ENCODE assay signal across 2 cellular contexts in the genomic region with DNA sequence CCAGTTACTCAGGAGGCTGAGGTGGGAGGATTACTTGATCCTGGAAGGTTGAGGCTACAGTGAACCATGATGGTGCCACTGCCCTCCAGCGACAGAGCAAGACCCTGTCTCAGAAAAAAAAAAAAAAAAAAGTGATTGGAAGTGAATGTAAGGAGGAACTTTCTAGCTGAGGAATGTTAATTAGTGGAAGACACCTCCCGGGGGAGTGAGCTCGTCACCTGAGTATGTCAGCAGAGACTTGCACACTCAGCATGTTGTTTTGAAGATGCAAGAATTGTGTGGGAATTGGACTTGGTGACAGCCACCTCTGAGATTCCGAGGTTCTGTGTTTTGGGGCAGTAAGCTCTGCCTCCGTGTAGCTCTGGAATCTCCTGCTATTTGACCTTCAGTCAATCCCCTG.
TF ChIP-seq lines count a peak whose summit lies in the region.

No MANE protein-coding gene starts in this region.

TF ChIP-seq in SK-N-SH, 30 proteins besides CTCF, POLR2A, EP300 and RAD21:
- TF ChIP-seq, protein P1, sequence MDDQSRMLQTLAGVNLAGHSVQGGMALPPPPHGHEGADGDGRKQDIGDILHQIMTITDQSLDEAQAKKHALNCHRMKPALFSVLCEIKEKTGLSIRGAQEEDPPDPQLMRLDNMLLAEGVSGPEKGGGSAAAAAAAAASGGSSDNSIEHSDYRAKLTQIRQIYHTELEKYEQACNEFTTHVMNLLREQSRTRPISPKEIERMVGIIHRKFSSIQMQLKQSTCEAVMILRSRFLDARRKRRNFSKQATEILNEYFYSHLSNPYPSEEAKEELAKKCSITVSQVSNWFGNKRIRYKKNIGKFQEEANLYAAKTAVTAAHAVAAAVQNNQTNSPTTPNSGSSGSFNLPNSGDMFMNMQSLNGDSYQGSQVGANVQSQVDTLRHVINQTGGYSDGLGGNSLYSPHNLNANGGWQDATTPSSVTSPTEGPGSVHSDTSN (IDR thresholded peaks at IDR 0.05) = no peak
- TF ChIP-seq RXRA (IDR thresholded peaks at IDR 0.05; ENCODE audit: borderline replicate concordance, low read depth) = no peak
- no peak for TF ChIP-seq MEF2A (IDR thresholded peaks at IDR 0.05; ENCODE audit: borderline replicate concordance, low read depth)
- TF ChIP-seq FOSL2 (IDR thresholded peaks at IDR 0.05; ENCODE audit: borderline replicate concordance, low read depth) = no peak
- TF ChIP-seq, protein P2, sequence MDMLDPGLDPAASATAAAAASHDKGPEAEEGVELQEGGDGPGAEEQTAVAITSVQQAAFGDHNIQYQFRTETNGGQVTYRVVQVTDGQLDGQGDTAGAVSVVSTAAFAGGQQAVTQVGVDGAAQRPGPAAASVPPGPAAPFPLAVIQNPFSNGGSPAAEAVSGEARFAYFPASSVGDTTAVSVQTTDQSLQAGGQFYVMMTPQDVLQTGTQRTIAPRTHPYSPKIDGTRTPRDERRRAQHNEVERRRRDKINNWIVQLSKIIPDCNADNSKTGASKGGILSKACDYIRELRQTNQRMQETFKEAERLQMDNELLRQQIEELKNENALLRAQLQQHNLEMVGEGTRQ (IDR thresholded peaks at IDR 0.05; ENCODE audit: borderline replicate concordance, low read depth, low read length) = no peak
- no peak for TF ChIP-seq TCF12 (IDR thresholded peaks at IDR 0.05)
- TF ChIP-seq ELF1 (IDR thresholded peaks at IDR 0.05) = no peak
- no peak for TF ChIP-seq CHD2 (IDR thresholded peaks at IDR 0.05; ENCODE audit: low read length, partially characterized antibody)
- TF ChIP-seq GATA2 (CRISPR knock-in tag; IDR thresholded peaks at IDR 0.05) = no peak
- no peak for TF ChIP-seq SMC3 (IDR thresholded peaks at IDR 0.05; ENCODE audit: low read depth, low read length)
- TF ChIP-seq TEAD4 (IDR thresholded peaks at IDR 0.05; ENCODE audit: borderline replicate concordance, insufficient read depth) = no peak
- no peak for TF ChIP-seq SIN3A (IDR thresholded peaks at IDR 0.05; ENCODE audit: borderline replicate concordance, low read depth, low read length)
- TF ChIP-seq, protein P3, sequence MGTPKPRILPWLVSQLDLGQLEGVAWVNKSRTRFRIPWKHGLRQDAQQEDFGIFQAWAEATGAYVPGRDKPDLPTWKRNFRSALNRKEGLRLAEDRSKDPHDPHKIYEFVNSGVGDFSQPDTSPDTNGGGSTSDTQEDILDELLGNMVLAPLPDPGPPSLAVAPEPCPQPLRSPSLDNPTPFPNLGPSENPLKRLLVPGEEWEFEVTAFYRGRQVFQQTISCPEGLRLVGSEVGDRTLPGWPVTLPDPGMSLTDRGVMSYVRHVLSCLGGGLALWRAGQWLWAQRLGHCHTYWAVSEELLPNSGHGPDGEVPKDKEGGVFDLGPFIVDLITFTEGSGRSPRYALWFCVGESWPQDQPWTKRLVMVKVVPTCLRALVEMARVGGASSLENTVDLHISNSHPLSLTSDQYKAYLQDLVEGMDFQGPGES (IDR thresholded peaks at IDR 0.05; ENCODE audit: low read depth, low read length) = no peak
- TF ChIP-seq POLR2AphosphoS5 (IDR thresholded peaks at IDR 0.05; ENCODE audit: low read depth, low read length) = no peak
- TF ChIP-seq, protein P4, sequence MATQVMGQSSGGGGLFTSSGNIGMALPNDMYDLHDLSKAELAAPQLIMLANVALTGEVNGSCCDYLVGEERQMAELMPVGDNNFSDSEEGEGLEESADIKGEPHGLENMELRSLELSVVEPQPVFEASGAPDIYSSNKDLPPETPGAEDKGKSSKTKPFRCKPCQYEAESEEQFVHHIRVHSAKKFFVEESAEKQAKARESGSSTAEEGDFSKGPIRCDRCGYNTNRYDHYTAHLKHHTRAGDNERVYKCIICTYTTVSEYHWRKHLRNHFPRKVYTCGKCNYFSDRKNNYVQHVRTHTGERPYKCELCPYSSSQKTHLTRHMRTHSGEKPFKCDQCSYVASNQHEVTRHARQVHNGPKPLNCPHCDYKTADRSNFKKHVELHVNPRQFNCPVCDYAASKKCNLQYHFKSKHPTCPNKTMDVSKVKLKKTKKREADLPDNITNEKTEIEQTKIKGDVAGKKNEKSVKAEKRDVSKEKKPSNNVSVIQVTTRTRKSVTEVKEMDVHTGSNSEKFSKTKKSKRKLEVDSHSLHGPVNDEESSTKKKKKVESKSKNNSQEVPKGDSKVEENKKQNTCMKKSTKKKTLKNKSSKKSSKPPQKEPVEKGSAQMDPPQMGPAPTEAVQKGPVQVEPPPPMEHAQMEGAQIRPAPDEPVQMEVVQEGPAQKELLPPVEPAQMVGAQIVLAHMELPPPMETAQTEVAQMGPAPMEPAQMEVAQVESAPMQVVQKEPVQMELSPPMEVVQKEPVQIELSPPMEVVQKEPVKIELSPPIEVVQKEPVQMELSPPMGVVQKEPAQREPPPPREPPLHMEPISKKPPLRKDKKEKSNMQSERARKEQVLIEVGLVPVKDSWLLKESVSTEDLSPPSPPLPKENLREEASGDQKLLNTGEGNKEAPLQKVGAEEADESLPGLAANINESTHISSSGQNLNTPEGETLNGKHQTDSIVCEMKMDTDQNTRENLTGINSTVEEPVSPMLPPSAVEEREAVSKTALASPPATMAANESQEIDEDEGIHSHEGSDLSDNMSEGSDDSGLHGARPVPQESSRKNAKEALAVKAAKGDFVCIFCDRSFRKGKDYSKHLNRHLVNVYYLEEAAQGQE (IDR thresholded peaks at IDR 0.05; ENCODE audit: low read depth, low read length) = no peak
- no peak for TF ChIP-seq TAF1 (IDR thresholded peaks at IDR 0.05; ENCODE audit: borderline replicate concordance, low read depth, low read length)

TF ChIP-seq in SK-N-SH treated with all-trans-retinoic acid at 6 μM for 48 hours, 23 proteins besides CTCF, POLR2A, EP300 and RAD21:
- TF ChIP-seq, protein P5, sequence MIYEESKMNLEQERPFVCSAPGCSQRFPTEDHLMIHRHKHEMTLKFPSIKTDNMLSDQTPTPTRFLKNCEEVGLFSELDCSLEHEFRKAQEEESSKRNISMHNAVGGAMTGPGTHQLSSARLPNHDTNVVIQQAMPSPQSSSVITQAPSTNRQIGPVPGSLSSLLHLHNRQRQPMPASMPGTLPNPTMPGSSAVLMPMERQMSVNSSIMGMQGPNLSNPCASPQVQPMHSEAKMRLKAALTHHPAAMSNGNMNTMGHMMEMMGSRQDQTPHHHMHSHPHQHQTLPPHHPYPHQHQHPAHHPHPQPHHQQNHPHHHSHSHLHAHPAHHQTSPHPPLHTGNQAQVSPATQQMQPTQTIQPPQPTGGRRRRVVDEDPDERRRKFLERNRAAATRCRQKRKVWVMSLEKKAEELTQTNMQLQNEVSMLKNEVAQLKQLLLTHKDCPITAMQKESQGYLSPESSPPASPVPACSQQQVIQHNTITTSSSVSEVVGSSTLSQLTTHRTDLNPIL (CRISPR knock-in tag; IDR thresholded peaks at IDR 0.05; ENCODE audit: low read depth) = no peak
- no peak for TF ChIP-seq OSR1 (CRISPR knock-in tag; IDR thresholded peaks at IDR 0.05)
- TF ChIP-seq RARB (CRISPR knock-in tag; IDR thresholded peaks at IDR 0.05) = no peak
- TF ChIP-seq ZNF565 (CRISPR knock-in tag; conservative IDR thresholded peaks at IDR 0.05; ENCODE audit: low read depth) = no peak
- no peak for TF ChIP-seq ZFP30 (CRISPR knock-in tag; IDR thresholded peaks at IDR 0.05)
- no peak for TF ChIP-seq BACH2 (CRISPR knock-in tag; IDR thresholded peaks at IDR 0.05; ENCODE audit: borderline replicate concordance)
- TF ChIP-seq PPARA (CRISPR knock-in tag; IDR thresholded peaks at IDR 0.05; ENCODE audit: borderline replicate concordance) = no peak
- no peak for TF ChIP-seq ZNF8 (CRISPR knock-in tag; IDR thresholded peaks at IDR 0.05)
- TF ChIP-seq, protein P6, sequence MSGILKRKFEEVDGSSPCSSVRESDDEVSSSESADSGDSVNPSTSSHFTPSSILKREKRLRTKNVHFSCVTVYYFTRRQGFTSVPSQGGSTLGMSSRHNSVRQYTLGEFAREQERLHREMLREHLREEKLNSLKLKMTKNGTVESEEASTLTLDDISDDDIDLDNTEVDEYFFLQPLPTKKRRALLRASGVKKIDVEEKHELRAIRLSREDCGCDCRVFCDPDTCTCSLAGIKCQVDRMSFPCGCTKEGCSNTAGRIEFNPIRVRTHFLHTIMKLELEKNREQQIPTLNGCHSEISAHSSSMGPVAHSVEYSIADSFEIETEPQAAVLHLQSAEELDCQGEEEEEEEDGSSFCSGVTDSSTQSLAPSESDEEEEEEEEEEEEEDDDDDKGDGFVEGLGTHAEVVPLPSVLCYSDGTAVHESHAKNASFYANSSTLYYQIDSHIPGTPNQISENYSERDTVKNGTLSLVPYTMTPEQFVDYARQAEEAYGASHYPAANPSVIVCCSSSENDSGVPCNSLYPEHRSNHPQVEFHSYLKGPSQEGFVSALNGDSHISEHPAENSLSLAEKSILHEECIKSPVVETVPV (CRISPR knock-in tag; IDR thresholded peaks at IDR 0.05) = no peak
- no peak for TF ChIP-seq CSDC2 (CRISPR knock-in tag; IDR thresholded peaks at IDR 0.05)
- TF ChIP-seq TCF4 (CRISPR knock-in tag; IDR thresholded peaks at IDR 0.05; ENCODE audit: borderline replicate concordance) = no peak
- TF ChIP-seq GLIS3 (CRISPR knock-in tag; IDR thresholded peaks at IDR 0.05) = no peak
- TF ChIP-seq, protein P7, sequence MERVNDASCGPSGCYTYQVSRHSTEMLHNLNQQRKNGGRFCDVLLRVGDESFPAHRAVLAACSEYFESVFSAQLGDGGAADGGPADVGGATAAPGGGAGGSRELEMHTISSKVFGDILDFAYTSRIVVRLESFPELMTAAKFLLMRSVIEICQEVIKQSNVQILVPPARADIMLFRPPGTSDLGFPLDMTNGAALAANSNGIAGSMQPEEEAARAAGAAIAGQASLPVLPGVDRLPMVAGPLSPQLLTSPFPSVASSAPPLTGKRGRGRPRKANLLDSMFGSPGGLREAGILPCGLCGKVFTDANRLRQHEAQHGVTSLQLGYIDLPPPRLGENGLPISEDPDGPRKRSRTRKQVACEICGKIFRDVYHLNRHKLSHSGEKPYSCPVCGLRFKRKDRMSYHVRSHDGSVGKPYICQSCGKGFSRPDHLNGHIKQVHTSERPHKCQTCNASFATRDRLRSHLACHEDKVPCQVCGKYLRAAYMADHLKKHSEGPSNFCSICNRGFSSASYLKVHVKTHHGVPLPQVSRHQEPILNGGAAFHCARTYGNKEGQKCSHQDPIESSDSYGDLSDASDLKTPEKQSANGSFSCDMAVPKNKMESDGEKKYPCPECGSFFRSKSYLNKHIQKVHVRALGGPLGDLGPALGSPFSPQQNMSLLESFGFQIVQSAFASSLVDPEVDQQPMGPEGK (CRISPR knock-in tag; IDR thresholded peaks at IDR 0.05; ENCODE audit: borderline replicate concordance) = no peak
- TF ChIP-seq ESRRG (CRISPR knock-in tag; IDR thresholded peaks at IDR 0.05) = no peak
